1 cellular context compared by ENCODE assay signal in genomic region chr5:29382735-29383280, GRCh38.
TF ChIP-seq lines count a peak whose summit lies in the region.

No MANE protein-coding gene starts in this region.

TF ChIP-seq in SK-N-SH, 30 proteins besides CTCF, POLR2A, EP300 and RAD21 (continued from another document):
- TF ChIP-seq ZBTB33 (IDR thresholded peaks at IDR 0.05; ENCODE audit: borderline replicate concordance, low read depth): no peak
- no peak for TF ChIP-seq IRF3 (IDR thresholded peaks at IDR 0.05; ENCODE audit: low read depth, low read length)
- TF ChIP-seq FOSL2 (IDR thresholded peaks at IDR 0.05; ENCODE audit: borderline replicate concordance, low read depth): no peak
- TF ChIP-seq GABPA (IDR thresholded peaks at IDR 0.05; ENCODE audit: low read depth): no peak
- TF ChIP-seq MXI1 (IDR thresholded peaks at IDR 0.05; ENCODE audit: low read depth, low read length): no peak
- TF ChIP-seq JUND (IDR thresholded peaks at IDR 0.05): no peak
- TF ChIP-seq TAF1 (IDR thresholded peaks at IDR 0.05; ENCODE audit: borderline replicate concordance, low read depth, low read length): no peak
- TF ChIP-seq REST (IDR thresholded peaks at IDR 0.05; ENCODE audit: low read depth, low read length): no peak
- TF ChIP-seq TEAD4 (IDR thresholded peaks at IDR 0.05; ENCODE audit: borderline replicate concordance, insufficient read depth): no peak
- no peak for TF ChIP-seq NFIC (IDR thresholded peaks at IDR 0.05; ENCODE audit: borderline replicate concordance)
- TF ChIP-seq SIN3A (IDR thresholded peaks at IDR 0.05; ENCODE audit: borderline replicate concordance, low read depth, low read length): no peak
- TF ChIP-seq MEF2A (IDR thresholded peaks at IDR 0.05; ENCODE audit: borderline replicate concordance, low read depth): no peak
- TF ChIP-seq FOXM1 (IDR thresholded peaks at IDR 0.05; ENCODE audit: low read depth): no peak
- TF ChIP-seq FOXJ3 (CRISPR knock-in tag; IDR thresholded peaks at IDR 0.05): no peak
- no peak for TF ChIP-seq TCF12 (IDR thresholded peaks at IDR 0.05)
TF ChIP-seq in SK-N-SH: peak in this region for 0.
